Comparison of ENCODE assay signal across 9 cellular contexts in the genomic region with DNA sequence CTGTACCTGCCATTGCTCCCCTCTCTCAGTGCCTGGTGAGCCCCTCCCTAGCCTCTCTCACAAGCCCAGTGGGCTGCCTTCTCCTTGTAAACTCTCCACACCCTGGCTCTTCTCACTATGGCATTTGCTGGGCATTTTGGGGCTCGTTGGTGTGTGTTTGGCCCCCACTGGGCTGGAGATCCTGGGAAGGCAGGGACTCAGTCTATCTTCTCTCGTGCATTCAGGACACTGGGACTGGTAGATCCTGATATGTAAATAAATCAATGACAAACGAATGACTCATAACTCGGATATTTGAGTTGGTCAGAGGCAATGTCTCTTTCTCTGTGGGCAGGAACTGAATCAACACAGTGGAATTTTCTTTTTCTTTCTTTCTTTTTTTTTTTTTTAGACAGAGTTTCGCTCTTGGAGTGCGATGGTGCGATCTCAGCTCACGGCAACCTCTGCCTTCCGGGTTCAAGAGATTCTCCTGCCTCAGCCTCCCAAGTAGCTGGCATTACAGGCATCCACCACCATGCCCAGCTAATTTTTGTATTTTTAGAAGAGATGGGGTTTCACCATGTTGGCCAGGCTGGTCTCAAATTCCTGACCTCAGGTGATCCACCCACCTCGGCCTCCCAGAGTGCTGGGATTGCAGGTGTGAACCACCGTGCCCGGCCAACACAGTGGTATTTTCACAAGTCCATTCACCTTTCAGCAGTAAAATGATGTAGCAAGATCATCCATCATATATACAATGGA.
A peak's percentile ranks its signal among the peaks of the same experiment; 100 is the strongest.
DNase-seq lines count a peak whose midpoint lies in the region; ATAC-seq, FAIRE-seq and TF ChIP-seq lines count a peak whose summit lies in the region.
"Had no signal": no experiment of that assay in that cellular context is flagged by ENCODE, and none has a peak within 500 bp of the region (broad histone marks: within the 10 kb centered on the region; RNA-seq: fewer than 3 reads in every experiment).

No MANE protein-coding gene starts in this region.

- peaks cover 9% of the 10 kb centered on the region for H3K4me1 ChIP-seq in astrocyte (ENCODE audit: insufficient read depth, low read length)

- peak overlapping the region; percentile 12 for H3K4me3 ChIP-seq in astrocyte (ENCODE audit: insufficient read depth, low read depth, low read length)

- H3K36me3 ChIP-seq in astrocyte (ENCODE audit: insufficient read depth, low read length), result no peaks in the 10 kb centered on the region

- TF ChIP-seq POLR2A in erythroblast (IDR thresholded peaks at IDR 0.05; ENCODE audit: low read length), result no peak

- H3K9me3 Mint-ChIP-seq in astrocyte (ENCODE audit: unreplicated experiment) (no peaks in the 10 kb centered on the region), type B pancreatic cell (peaks cover 5% of the 10 kb centered on the region)
- H3K9me3 Mint-ChIP-seq: activated T-cell treated with anti-CD3 and anti-CD28 coated beads, Interleukin-2, amount 50 U/mL, for 72 hours had no signal

- no peaks in the 10 kb centered on the region for H4K20me1 ChIP-seq in astrocyte (ENCODE audit: insufficient read depth, low read length)

- H3K36me3 Mint-ChIP-seq in astrocyte (ENCODE audit: low read depth, unreplicated experiment) (no peaks in the 10 kb centered on the region), type B pancreatic cell (peaks cover 3% of the 10 kb centered on the region)

- H2AFZ ChIP-seq in astrocyte (ENCODE audit: low read depth, low read length), result peak overlapping the region; percentile 13

- TF ChIP-seq CTCF in astrocyte (IDR thresholded peaks at IDR 0.05; ENCODE audit: insufficient read depth, low read depth, low read length) (no peak), type B pancreatic cell (conservative IDR thresholded peaks at IDR 0.05) (no peak)

- DNase-seq in HS-5 (ENCODE audit: low read depth), result peak; percentile 89
- DNase-seq in astrocyte (ENCODE audit: low read depth), result peak; percentile 95
- peak; percentile 72 for DNase-seq in islet precursor cell
- DNase-seq in type B pancreatic cell (ENCODE audit: extremely low spot score, unreplicated experiment), result peak; percentile 32
- DNase-seq in erythroblast (lab: John Stamatoyannopoulos, UW), result no peak
- no peak for DNase-seq in activated effector memory CD4-positive, alpha-beta T cell treated with Interleukin-2 at 50 U/mL for 16 hours
- DNase-seq: activated T-cell treated with anti-CD3 and anti-CD28 coated beads, Interleukin-2, amount 50 U/mL, for 72 hours had no signal

- H3K27ac ChIP-seq in astrocyte (ENCODE audit: low read depth, low read length), result peak overlapping the region; percentile 92

- FAIRE-seq in astrocyte (lab: Jason Lieb, UNC), result peak; percentile 64

- peaks cover 31% of the 10 kb centered on the region for H3K4me1 Mint-ChIP-seq in astrocyte (ENCODE audit: low read depth, unreplicated experiment)
- H3K4me1 Mint-ChIP-seq in type B pancreatic cell (ENCODE audit: unreplicated experiment), result peaks cover 15% of the 10 kb centered on the region

- peak overlapping the region; percentile 74 for H3K4me2 ChIP-seq in astrocyte (ENCODE audit: low read length)

- no peaks in the 10 kb centered on the region for H3K9me3 ChIP-seq in astrocyte (ENCODE audit: insufficient read depth, low read depth, low read length)

- peak overlapping the region; percentile 92 for H3K27ac Mint-ChIP-seq in astrocyte (ENCODE audit: unreplicated experiment)
- H3K27ac Mint-ChIP-seq in type B pancreatic cell, result peak overlapping the region; percentile 95
- H3K27ac Mint-ChIP-seq: activated T-cell treated with anti-CD3 and anti-CD28 coated beads, Interleukin-2, amount 50 U/mL, for 72 hours had no signal

- no peak for ATAC-seq in GM18519 (IDR thresholded peaks at IDR 0.05; ENCODE audit: low FRiP score, unreplicated experiment)
- ATAC-seq in HG03442 (IDR thresholded peaks at IDR 0.05; ENCODE audit: unreplicated experiment), result no peak

- H3K79me2 ChIP-seq in astrocyte (ENCODE audit: insufficient read depth, low read length), result no peaks in the 10 kb centered on the region

- H3K4me3 Mint-ChIP-seq in astrocyte (ENCODE audit: unreplicated experiment) (peak overlapping the region; percentile 15), type B pancreatic cell (peak overlapping the region; percentile 73)
- H3K4me3 Mint-ChIP-seq: activated T-cell treated with anti-CD3 and anti-CD28 coated beads, Interleukin-2, amount 50 U/mL, for 72 hours had no signal

- H3K27me3 Mint-ChIP-seq in astrocyte (ENCODE audit: low read depth, unreplicated experiment), result no peaks in the 10 kb centered on the region
- peaks cover 3% of the 10 kb centered on the region for H3K27me3 Mint-ChIP-seq in type B pancreatic cell

- H3K27me3 ChIP-seq in astrocyte (ENCODE audit: insufficient read depth, low read length), result no peaks in the 10 kb centered on the region

- H3K9ac ChIP-seq in astrocyte (ENCODE audit: low read length), result peak overlapping the region; percentile 70

Comparison
In these comparisons a context has a peak if more than half of its experiments do, and no peak if none do; other contexts are left out.
1. DNase-seq: peak in HS-5 (single experiment), astrocyte (single experiment), islet precursor cell (single experiment) and type B pancreatic cell (single experiment); none in erythroblast (0 of 2) and activated effector memory CD4-positive, alpha-beta T cell treated with Interleukin-2 at 50 U/mL for 16 hours (single experiment).